Comparison of ENCODE assay signal across 8 cellular contexts in the genomic region with DNA sequence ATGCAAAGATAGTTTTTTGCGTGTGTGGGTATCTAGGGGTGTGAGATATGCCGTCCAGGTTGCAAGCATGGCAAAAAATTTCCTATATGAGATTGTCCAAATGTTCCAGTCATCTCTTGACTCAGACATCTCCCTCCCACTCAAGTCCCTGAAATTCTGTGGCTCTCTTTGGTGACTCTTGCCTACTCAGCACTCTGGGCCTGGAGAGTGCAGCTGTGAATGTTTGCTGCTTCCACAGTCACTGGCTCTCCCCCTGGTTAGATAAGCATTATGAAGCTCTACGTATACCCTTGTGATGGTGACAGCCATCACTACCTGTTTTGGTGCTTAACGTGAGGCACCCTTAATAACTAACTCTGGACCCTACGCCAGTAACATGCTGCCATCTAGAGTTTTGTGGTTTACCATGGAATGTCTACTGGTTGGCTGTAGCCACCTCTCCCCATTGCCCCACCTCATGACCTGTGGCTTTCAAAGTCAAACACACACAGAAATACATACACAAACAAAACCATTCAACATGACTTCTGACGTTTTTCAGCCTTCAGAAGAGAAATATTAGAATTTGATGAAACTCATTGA.
DNase-seq lines count a peak whose midpoint lies in the region; ATAC-seq and TF ChIP-seq lines count a peak whose summit lies in the region.

No MANE protein-coding gene starts in this region.

- no peak overlapping the region for H3K9ac ChIP-seq in GM23248

- H3F3A ChIP-seq in GM23248 (ENCODE audit: insufficient read depth) = peaks cover 5% of the 10 kb centered on the region

- H4K20me1 ChIP-seq in GM23248 (ENCODE audit: insufficient read depth) = no peaks in the 10 kb centered on the region

- 0 out of 2 replicates have a peak overlapping the region, but pooled peaks have one; percentile 24 for H2AFZ ChIP-seq in GM23248

- 93 to 97% methylated on average over 6 of the region's 6 CpGs for WGBS in GM23248 (ENCODE audit: low coverage in 1 of 2, low lambda C conversion rate in 2 of 2, missing lambda C conversion rate in 2 of 2), 2 experiments

- H3K79me2 ChIP-seq in GM23248 (ENCODE audit: insufficient read depth) = no peaks in the 10 kb centered on the region

- DNase-seq in GM23248 (peak; percentile 13), M059J (ENCODE audit: low read depth) (peak; percentile 85), foreskin keratinocyte (no peak), CD1c-positive myeloid dendritic cell (ENCODE audit: extremely low spot score) (no peak), NCI-H1105 treated with DMSO at 0.1 percent for 48 hours (lab: John Stamatoyannopoulos, UW) (no peak)

- no peak overlapping the region for H3K4me2 ChIP-seq in GM23248 (ENCODE audit: unreplicated experiment)

- peak; percentile 35 for TF ChIP-seq CTCF in foreskin keratinocyte (conservative IDR thresholded peaks at IDR 0.05)

- H3K4me1 ChIP-seq in GM23248 (ENCODE audit: insufficient read depth) (peaks cover 14% of the 10 kb centered on the region), foreskin keratinocyte (no peaks in the 10 kb centered on the region)

- H3K9me3 ChIP-seq in GM23248 (ENCODE audit: low read depth) = no peaks in the 10 kb centered on the region

- H3K9me2 ChIP-seq in GM23248 (ENCODE audit: insufficient read depth) = no peaks in the 10 kb centered on the region

- no peaks in the 10 kb centered on the region for H3K36me3 ChIP-seq in GM23248 (ENCODE audit: low read depth)

- in situ Hi-C loops in GM23248 (cut with MboI) = no loop called here

- H3K27ac ChIP-seq in GM23248 (no peak overlapping the region), foreskin keratinocyte (no peak overlapping the region)

- peak; percentile 97 for ATAC-seq in GM18511 (IDR thresholded peaks at IDR 0.05; ENCODE audit: unreplicated experiment)
- ATAC-seq in foreskin keratinocyte = no peak
- ATAC-seq in HG03521 (IDR thresholded peaks at IDR 0.05; ENCODE audit: unreplicated experiment) = no peak
- ATAC-seq in HG02884 (IDR thresholded peaks at IDR 0.05; ENCODE audit: unreplicated experiment) = no peak

- no peaks in the 10 kb centered on the region for H3K27me3 ChIP-seq in GM23248 (replicated peaks; ENCODE audit: insufficient read depth)
- no peaks in the 10 kb centered on the region for H3K27me3 ChIP-seq in foreskin keratinocyte

- H3K4me3 ChIP-seq in GM23248 = no peak overlapping the region

Comparison
In these comparisons a context has a peak if more than half of its experiments do, and no peak if none do; other contexts are left out.
1. DNase-seq: peak in GM23248 (single experiment) and M059J (single experiment); none in foreskin keratinocyte (0 of 2), CD1c-positive myeloid dendritic cell (single experiment) and NCI-H1105 treated with DMSO at 0.1 percent for 48 hours (single experiment).